1 cellular context compared by ENCODE assay signal in genomic region chr15:98898122-98898521, GRCh38.
A peak's percentile ranks its signal among the peaks of the same experiment; 100 is the strongest.
TF ChIP-seq lines count a peak whose summit lies in the region.

No MANE protein-coding gene starts in this region.

TF ChIP-seq in HepG2, 621 proteins besides CTCF, POLR2A, EP300 and RAD21:
- TF ChIP-seq ERF (CRISPR knock-in tag; IDR thresholded peaks at IDR 0.05): no peak
- peak; percentile 48; the same call in 1 of the 2 replicates for TF ChIP-seq CEBPB (IDR thresholded peaks at IDR 0.05; ENCODE audit: borderline replicate concordance, low read depth, low read length)
